ENCODE assay signal across 13 cellular contexts in genomic region chr3:52004906-52005395, GRCh38. TPM values are rescaled to one million over a fixed set of nuclear protein-coding genes. Genes with fewer than 3 reads are reported as not detected.
A peak's percentile ranks its signal among the peaks of the same experiment; 100 is the strongest.
DNase-seq lines count a peak whose midpoint lies in the region; ATAC-seq and TF ChIP-seq lines count a peak whose summit lies in the region.
"Had no signal": no experiment of that assay in that cellular context is flagged by ENCODE, and none has a peak within 500 bp of the region (broad histone marks: within the 10 kb centered on the region; RNA-seq: fewer than 3 reads in every experiment).

No MANE protein-coding gene starts in this region.

- WGBS in lung, 2 donors, result 88 to 93% methylated on average over 4 of the region's 4 CpGs
- 60 to 75% methylated on average over 3 to 4 of the region's 4 CpGs for WGBS in testis, 2 donors

- peaks cover 17 to 21% (median 19%) of the 10 kb centered on the region in 3 donors for H3K4me1 Mint-ChIP-seq in T-cell

- ATAC-seq in lung (ENCODE audit: insufficient read depth, low FRiP score), result no peak
- ATAC-seq in T-cell (replicated peaks in 1 of 4), result no peak
- ATAC-seq in GM19324 (IDR thresholded peaks at IDR 0.05; ENCODE audit: low FRiP score, unreplicated experiment), result no peak
- ATAC-seq: activated T-cell treated with anti-CD3 and anti-CD28 coated beads, Interleukin-2, amount 50 U/mL, for 4 hours had no signal

- peak overlapping the region in 1 of 3 donors; percentile 37 for H3K4me3 Mint-ChIP-seq in T-cell
- H3K4me3 Mint-ChIP-seq: activated CD4-positive, alpha-beta T cell treated with anti-CD3 and anti-CD28 coated beads, Interleukin-2, amount 10 ng/mL, durations not matched to agents 24 days and 14 days; activated T-cell treated with anti-CD3 and anti-CD28 coated beads, Interleukin-2, amount 50 U/mL, for 4 hours; immature natural killer cell had no signal

- CTCF ChIA-PET in T-cell (lab: Charles Lee), result interaction anchor here in 1 of 2 donors (1.0 to 1.1 kb wide), 2 partner anchors 118 to 138 kb away, joined by 3 read pairs; no protein-coding TSS in a partner anchor

- no peaks in the 10 kb centered on the region for H3K9me3 Mint-ChIP-seq in T-cell
- H3K9me3 Mint-ChIP-seq: activated CD4-positive, alpha-beta T cell treated with anti-CD3 and anti-CD28 coated beads, Interleukin-2, amount 10 ng/mL, durations not matched to agents 24 days and 14 days; activated T-cell treated with anti-CD3 and anti-CD28 coated beads, Interleukin-2, amount 50 U/mL, for 4 hours; CD4-positive, alpha-beta memory T cell; immature natural killer cell had no signal

- H3K36me3 Mint-ChIP-seq in T-cell, result no peaks in the 10 kb centered on the region
- H3K36me3 Mint-ChIP-seq: CD4-positive, alpha-beta memory T cell; immature natural killer cell had no signal

- no peak for TF ChIP-seq POLR2A in testis (IDR thresholded peaks at IDR 0.05)

- no peak overlapping the region for H3K27ac Mint-ChIP-seq in T-cell
- H3K27ac Mint-ChIP-seq: activated CD4-positive, alpha-beta T cell treated with anti-CD3 and anti-CD28 coated beads, Interleukin-2, amount 10 ng/mL, durations not matched to agents 24 days and 14 days; immature natural killer cell had no signal

- no peaks in the 10 kb centered on the region for H3K27me3 ChIP-seq in lung (ENCODE audit: control insufficient read depth, insufficient read depth)
- no peaks in the 10 kb centered on the region for H3K27me3 ChIP-seq in testis
- H3K27me3 ChIP-seq: adrenal gland had no signal

- peak overlapping the region; percentile 60 for H3K27ac ChIP-seq in cingulate gyrus (ENCODE audit: low read depth, low read length)
- peak overlapping the region; percentile 56 to 57 for H3K27ac ChIP-seq in lung (ENCODE audit: low read depth in 1 of 2, low read length in 1 of 2)
- H3K27ac ChIP-seq in testis, result peak overlapping the region; percentile 10 to 24

- DNase-seq in NCI-H524 (lab: John Stamatoyannopoulos, UW), result peak; percentile 30 to 67
- no peak for DNase-seq in lung (ENCODE audit: low spot score)
- DNase-seq in testis, result no peak
- DNase-seq in stimulated activated CD8-positive, alpha-beta memory T cell treated with anti-CD3 and anti-CD28 coated beads, Interleukin-4, amount 100 ng/mL, for 48 hours, result no peak
- no peak for DNase-seq in SHP77 (lab: John Stamatoyannopoulos, UW)
- no peak for DNase-seq in T-cell
- DNase-seq: activated CD4-positive, alpha-beta T cell treated with anti-CD3 and anti-CD28 coated beads, Interleukin-2, amount 10 ng/mL, durations not matched to agents 24 days and 14 days; activated T-cell treated with anti-CD3 and anti-CD28 coated beads, Interleukin-2, amount 50 U/mL, for 4 hours; CD4-positive, alpha-beta memory T cell; immature natural killer cell had no signal

- H3K27me3 Mint-ChIP-seq in T-cell, result no peaks in the 10 kb centered on the region
- H3K27me3 Mint-ChIP-seq: CD4-positive, alpha-beta memory T cell had no signal

- H3K9me3 ChIP-seq in lung (ENCODE audit: control insufficient read depth in 2 of 2, insufficient read depth in 1 of 2, low read length in 1 of 2) (no peaks in the 10 kb centered on the region), testis (no peaks in the 10 kb centered on the region)
- H3K9me3 ChIP-seq: adrenal gland had no signal

- H3K4me3 ChIP-seq in lung, result no peak overlapping the region
- no peak overlapping the region for H3K4me3 ChIP-seq in testis
- H3K4me3 ChIP-seq: adrenal gland had no signal

- POLR2A ChIA-PET in T-cell (lab: Charles Lee), result interaction anchor here in 1 of 2 donors (0.6 kb wide), 1 partner anchor 400 kb away, joined by 4 read pairs; no protein-coding TSS in a partner anchor

- H3K4me1 ChIP-seq in lung (ENCODE audit: control insufficient read depth in 2 of 2, insufficient read depth in 2 of 2, low read length in 2 of 2) (peaks cover 7 to 19% of the 10 kb centered on the region in 2 donors), testis (peaks cover 39% of the 10 kb centered on the region)

- intact Hi-C loops in testis (cut with DNase I; ENCODE audit: low total_unique reads), result loop anchor here (5.0 to 10.0 kb wide), 2 partner anchors 50 to 137 kb away; partner anchors contain the start of gene DUSP7

- no peaks in the 10 kb centered on the region for H3K36me3 ChIP-seq in lung (ENCODE audit: control insufficient read depth in 2 of 2, insufficient read depth in 2 of 2, low read length in 2 of 2)
- H3K36me3 ChIP-seq in testis (ENCODE audit: low read depth, missing control alignments), result no peaks in the 10 kb centered on the region
- H3K36me3 ChIP-seq: adrenal gland had no signal

- TF ChIP-seq CTCF in lung (IDR thresholded peaks at IDR 0.05; ENCODE audit: control extremely low read depth, extremely low read depth) (no peak), testis (IDR thresholded peaks at IDR 0.05) (no peak)

RNA-seq across cellular contexts. Expression of gene RPL29, which starts 9.3 kb away (rescaled TPM):
- 100 to 1,000 TPM; 711 to 912 TPM for total RNA-seq in lung
- 1,000 to 10,000 TPM; 1,556 to 2,402 TPM for polyA plus RNA-seq in lung
- 100 to 1,000 TPM; 491 to 999 TPM for total RNA-seq in testis
- polyA plus RNA-seq in testis (ENCODE audit: insufficient read depth, low read depth, low replicate concordance), result 965 TPM
- total RNA-seq in T-cell, result 1,000 to 10,000 TPM; 1,518 to 1,711 (median 1,629) TPM

RNA-seq across cellular contexts. Expression of gene ACY1, which starts 21.6 kb away (rescaled TPM):
- total RNA-seq in lung (10 to 100 TPM; 19.6 to 52.6 TPM), testis (10 to 100 TPM; 16.0 to 17.1 TPM), T-cell (10 to 100 TPM in 3 of 5 donors, 1 to 10 TPM in 2; 6.2 to 19.0 (median 13.3) TPM)
- polyA plus RNA-seq in lung (10 to 100 TPM; 31.7 to 46.2 TPM), testis (ENCODE audit: insufficient read depth, low read depth, low replicate concordance) (26.7 TPM)

RNA-seq across cellular contexts. Expression of gene ABHD14A, which starts 30.1 kb away (rescaled TPM):
- total RNA-seq in lung (10 to 100 TPM in 1 of 2 donors, 1 to 10 TPM in 1; 7.2 to 24.5 TPM), testis (10 to 100 TPM; 38.9 to 51.6 TPM), T-cell (10 to 100 TPM; 14.3 to 26.5 (median 20.8) TPM)
- polyA plus RNA-seq in lung (10 to 100 TPM; 19.1 to 62.8 TPM), testis (ENCODE audit: insufficient read depth, low read depth, low replicate concordance) (27.7 TPM)

RNA-seq across cellular contexts. Expression of gene ABHD14B, which starts 31.1 kb away (rescaled TPM):
- 10 to 100 TPM; 26.3 to 44.9 TPM for total RNA-seq in lung
- 10 to 100 TPM; 37.5 to 88.1 TPM for polyA plus RNA-seq in lung
- total RNA-seq in testis, result 10 to 100 TPM; 26.7 to 27.1 TPM
- 26.0 TPM for polyA plus RNA-seq in testis (ENCODE audit: insufficient read depth, low read depth, low replicate concordance)
- 10 to 100 TPM; 55.7 to 86.4 (median 78.5) TPM for total RNA-seq in T-cell

RNA-seq across cellular contexts. Expression of gene PCBP4, which starts 37.7 kb away (rescaled TPM):
- total RNA-seq in lung (10 to 100 TPM; 17.4 to 37.7 TPM), testis (10 to 100 TPM; 47.1 to 54.1 TPM), T-cell (10 to 100 TPM; 11.7 to 33.3 (median 26.6) TPM)
- polyA plus RNA-seq in lung (10 to 100 TPM; 19.5 to 44.3 TPM), testis (ENCODE audit: insufficient read depth, low read depth, low replicate concordance) (35.8 TPM)

Comparison
In these comparisons a context has a peak if more than half of its experiments do, and no peak if none do; other contexts are left out.
1. DNase-seq: peak in NCI-H524 (2 of 2); none in lung (single experiment), testis (single experiment), stimulated activated CD8-positive, alpha-beta memory T cell treated with anti-CD3 and anti-CD28 coated beads, Interleukin-4, amount 100 ng/mL, for 48 hours (single experiment), SHP77 (0 of 2) and T-cell (0 of 34).
2. Peak in every context shown above with its lines, with median percentiles within 50 percentile points of each other: H3K27ac ChIP-seq.